Comparison of ENCODE assay signal across 12 cellular contexts in genomic region chr11:12091957-12092558, GRCh38. TPM values are rescaled to one million over a fixed set of nuclear protein-coding genes. Genes with fewer than 3 reads are reported as not detected.
DNase-seq lines count a peak whose midpoint lies in the region; ATAC-seq, FAIRE-seq and TF ChIP-seq lines count a peak whose summit lies in the region.
"Had no signal": no experiment of that assay in that cellular context is flagged by ENCODE, and none has a peak within 500 bp of the region (broad histone marks: within the 10 kb centered on the region; RNA-seq: fewer than 3 reads in every experiment).

No MANE protein-coding gene starts in this region.

- H3K9ac ChIP-seq in endothelial cell of umbilical vein (replicated peaks; ENCODE audit: extremely low read depth, insufficient read depth, low read length), result no peak overlapping the region

- intact Hi-C loops in endothelial cell of umbilical vein (cut with micrococcal nuclease), result no loop called here

- dilution Hi-C loops in endothelial cell of umbilical vein (cut with MboI; ENCODE audit: extremely low pct_ligation_motif_present, low sequenced_read_pairs), result no loop called here

- no peaks in the 10 kb centered on the region for H3K79me2 ChIP-seq in endothelial cell of umbilical vein (ENCODE audit: control insufficient read depth, insufficient read depth, low read length)

- H2AFZ ChIP-seq in endothelial cell of umbilical vein (ENCODE audit: low read depth, low read length), result peak overlapping the region; percentile 17

- H3K9me1 ChIP-seq in endothelial cell of umbilical vein (replicated peaks; ENCODE audit: control insufficient read depth, extremely low read depth, insufficient read depth, low read length), result no peaks in the 10 kb centered on the region

- no peaks in the 10 kb centered on the region for H3K36me3 ChIP-seq in endothelial cell of umbilical vein (ENCODE audit: control insufficient read depth in 2 of 2, extremely low read depth in 1 of 2, insufficient read depth in 2 of 2, low read length in 2 of 2)
- H3K36me3 ChIP-seq: ovary had no signal

- H3K4me1 ChIP-seq in endothelial cell of umbilical vein (ENCODE audit: control insufficient read depth, extremely low read depth, insufficient read depth, low read length), result peaks cover 63% of the 10 kb centered on the region

- no peak for FAIRE-seq in endothelial cell of umbilical vein (lab: Jason Lieb, UNC)
- FAIRE-seq: frontal cortex, GM12878 had no signal

- H4K20me1 ChIP-seq in endothelial cell of umbilical vein (replicated peaks; ENCODE audit: control insufficient read depth, extremely low read depth, insufficient read depth, low read length), result no peaks in the 10 kb centered on the region

- H3K27me3 ChIP-seq in endothelial cell of umbilical vein (ENCODE audit: control insufficient read depth in 2 of 2, insufficient read depth in 2 of 2, low read length in 2 of 2), result no peaks in the 10 kb centered on the region
- H3K27me3 ChIP-seq: ovary had no signal

- no peak overlapping the region for H3K4me2 ChIP-seq in endothelial cell of umbilical vein (ENCODE audit: insufficient read depth, low read length)

- CTCF ChIA-PET in endothelial cell of umbilical vein (lab: Charles Lee), result interaction anchor here (0.7 to 6.9 kb wide), 11 partner anchors 10 to 189 kb away, joined by 3 to 66 read pairs (median 5); partner anchors contain the start of gene MICAL2

- POLR2A ChIA-PET in endothelial cell of umbilical vein (lab: Charles Lee), result no interaction called here

- no peak for TF ChIP-seq POLR2A in endothelial cell of umbilical vein (IDR thresholded peaks at IDR 0.05; ENCODE audit: low read depth, low read length)

- no TSS peak for BruUV-seq in endothelial cell of umbilical vein (replicated peaks; lab: Mats Ljungman, UMichigan)

- no peaks in the 10 kb centered on the region for H3K9me3 ChIP-seq in endothelial cell of umbilical vein (replicated peaks; ENCODE audit: control insufficient read depth, insufficient read depth, low read length)
- H3K9me3 ChIP-seq: ovary had no signal

- DNase-seq in NCI-H2029 (lab: John Stamatoyannopoulos, UW) (peak; percentile 25), NCI-H2029 treated with DMSO at 0.1 percent for 48 hours (lab: John Stamatoyannopoulos, UW) (no peak), NCI-H345 treated with DMSO at 0.1 percent for 48 hours (lab: John Stamatoyannopoulos, UW; ENCODE audit: unreplicated experiment) (peak; percentile 89), endothelial cell of umbilical vein (ENCODE audit: low read depth, low spot score) (no peak), pons (ENCODE audit: low spot score) (peak; percentile 29), activated gamma-delta T cell (lab: John Stamatoyannopoulos, UW) (no peak)
- DNase-seq: ACHN, ovary had no signal

- H3K27ac ChIP-seq in endothelial cell of umbilical vein (ENCODE audit: insufficient read depth, low read depth, low read length), result peak overlapping the region; percentile 99
- H3K27ac ChIP-seq: ovary had no signal

- no peak for TF ChIP-seq CTCF in endothelial cell of umbilical vein (IDR thresholded peaks at IDR 0.05; ENCODE audit: extremely low read depth in 1 of 2, insufficient read depth in 1 of 2, low read depth in 1 of 2, low read length in 2 of 2)

- no peak for ATAC-seq in HG03139 (IDR thresholded peaks at IDR 0.05; ENCODE audit: unreplicated experiment)
- no peak for ATAC-seq in HG03565 (IDR thresholded peaks at IDR 0.05; ENCODE audit: unreplicated experiment)
- ATAC-seq: GM12878 had no signal

- no peak overlapping the region for H3K4me3 ChIP-seq in endothelial cell of umbilical vein (replicated peaks in 1 of 3; ENCODE audit: insufficient read depth in 1 of 3, low read depth in 1 of 3, low read length in 3 of 3)
- H3K4me3 ChIP-seq: GM12878, ovary had no signal

TF ChIP-seq in endothelial cell of umbilical vein, 7 proteins besides CTCF, POLR2A, EP300 and RAD21:
- TF ChIP-seq FOS (IDR thresholded peaks at IDR 0.05; ENCODE audit: borderline replicate concordance, insufficient read depth, low read length) (no peak), EZH2 (IDR thresholded peaks at IDR 0.05; ENCODE audit: borderline replicate concordance, low read depth, low read length, severe bottlenecking) (no peak), GATA2 (IDR thresholded peaks at IDR 0.05; ENCODE audit: insufficient read depth, insufficient read length, low read depth, low read length) (no peak), JUN (IDR thresholded peaks at IDR 0.05; ENCODE audit: borderline replicate concordance, insufficient read depth, insufficient read length, low read depth) (no peak), POLR2AphosphoS5 (IDR thresholded peaks at IDR 0.05; ENCODE audit: insufficient read depth, low read depth, low read length) (no peak), MYC (IDR thresholded peaks at IDR 0.05; ENCODE audit: low read depth, low read length) (no peak)
- TF ChIP-seq, protein P1, sequence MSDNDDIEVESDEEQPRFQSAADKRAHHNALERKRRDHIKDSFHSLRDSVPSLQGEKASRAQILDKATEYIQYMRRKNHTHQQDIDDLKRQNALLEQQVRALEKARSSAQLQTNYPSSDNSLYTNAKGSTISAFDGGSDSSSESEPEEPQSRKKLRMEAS (IDR thresholded peaks at IDR 0.05; ENCODE audit: insufficient read depth, insufficient read length), result no peak
TF ChIP-seq in endothelial cell of umbilical vein: peak in this region for 0.

RNA-seq across cellular contexts. Expression of gene MICAL2, which starts 18.3 kb away (rescaled TPM):
- 200 and 222 TPM in 2 replicates for total RNA-seq in endothelial cell of umbilical vein
- 64.7 and 67.6 TPM in 2 replicates for polyA plus RNA-seq in endothelial cell of umbilical vein
- 74.6 and 84.6 TPM in 2 replicates for polyA plus RNA-seq in endothelial cell of umbilical vein (2011; cell fraction: cytosol; rRNA removed)
- polyA plus RNA-seq in endothelial cell of umbilical vein (2011; cell fraction: nucleus; rRNA removed), result 108 and 127 TPM in 2 replicates
- 116 and 178 TPM in 2 replicates for polyA plus RNA-seq in endothelial cell of umbilical vein (2012)
- 248 and 293 TPM in 2 replicates for polyA minus RNA-seq in endothelial cell of umbilical vein
- 2.5 TPM for polyA minus RNA-seq in endothelial cell of umbilical vein (2011; cell fraction: cytosol; rRNA and poly(A)+ RNA removed)
- polyA minus RNA-seq in endothelial cell of umbilical vein (2011; cell fraction: nucleus; rRNA and poly(A)+ RNA removed), result 222 and 257 TPM in 2 replicates

Comparison
In these comparisons a context has a peak if more than half of its experiments do, and no peak if none do; other contexts are left out.
1. DNase-seq: peak in NCI-H2029 (single experiment), NCI-H345 treated with DMSO at 0.1 percent for 48 hours (single experiment) and pons (single experiment); none in NCI-H2029 treated with DMSO at 0.1 percent for 48 hours (single experiment), endothelial cell of umbilical vein (single experiment) and activated gamma-delta T cell (single experiment).